ENCODE assay signal across 8 cellular contexts in genomic region chr1:19448491-19449439, GRCh38. TPM values are rescaled to one million over a fixed set of nuclear protein-coding genes. Genes with fewer than 3 reads are reported as not detected.
DNase-seq lines count a peak whose midpoint lies in the region; ATAC-seq, FAIRE-seq and TF ChIP-seq lines count a peak whose summit lies in the region.

No MANE protein-coding gene starts in this region.

- peaks cover 66% of the 10 kb centered on the region for H3K4me1 ChIP-seq in astrocyte (ENCODE audit: insufficient read depth, low read length)

- H2AFZ ChIP-seq in astrocyte (ENCODE audit: low read depth, low read length) = no peak overlapping the region

- H3K36me3 Mint-ChIP-seq in astrocyte (ENCODE audit: low read depth, unreplicated experiment) (peaks cover 10% of the 10 kb centered on the region), immature natural killer cell (peaks cover 0 to 7% (median 0%) of the 10 kb centered on the region in 3 donors), Calu3 (ENCODE audit: insufficient read depth, unreplicated experiment) (peaks cover 15% of the 10 kb centered on the region)

- peak overlapping the region; percentile 84 for H3K27ac Mint-ChIP-seq in astrocyte (ENCODE audit: unreplicated experiment)
- peak overlapping the region; percentile 69 to 89 (median 79) for H3K27ac Mint-ChIP-seq in immature natural killer cell
- H3K27ac Mint-ChIP-seq in Calu3 (ENCODE audit: unreplicated experiment) = no peak overlapping the region

- intact Hi-C loops in Calu3 (cut with micrococcal nuclease; ENCODE audit: unreplicated experiment) = no loop called here

- H3K27me3 ChIP-seq in astrocyte (ENCODE audit: insufficient read depth, low read length) = no peaks in the 10 kb centered on the region

- H3K27me3 Mint-ChIP-seq in astrocyte (ENCODE audit: low read depth, unreplicated experiment) = no peaks in the 10 kb centered on the region
- H3K27me3 Mint-ChIP-seq in immature natural killer cell (ENCODE audit: low read depth in 3 of 3) = peaks cover 0 to 1% (median 0%) of the 10 kb centered on the region in 3 donors
- no peaks in the 10 kb centered on the region for H3K27me3 Mint-ChIP-seq in Calu3 (ENCODE audit: unreplicated experiment)

- H4K20me1 ChIP-seq in astrocyte (ENCODE audit: insufficient read depth, low read length) = peaks cover 89% of the 10 kb centered on the region

- CTCF ChIA-PET in Calu3 (lab: Charles Lee) = no interaction called here

- no peak for ATAC-seq in HG02970 (IDR thresholded peaks at IDR 0.05; ENCODE audit: low FRiP score, unreplicated experiment)

- H3K79me2 ChIP-seq in astrocyte (ENCODE audit: insufficient read depth, low read length) = peaks cover 86% of the 10 kb centered on the region

- no peaks in the 10 kb centered on the region for H3K9me3 ChIP-seq in astrocyte (ENCODE audit: insufficient read depth, low read depth, low read length)

- peak overlapping the region; percentile 85 for H3K27ac ChIP-seq in astrocyte (ENCODE audit: low read depth, low read length)

- no peaks in the 10 kb centered on the region for H3K9me3 Mint-ChIP-seq in astrocyte (ENCODE audit: unreplicated experiment)
- no peaks in the 10 kb centered on the region for H3K9me3 Mint-ChIP-seq in immature natural killer cell
- no peaks in the 10 kb centered on the region for H3K9me3 Mint-ChIP-seq in Calu3 (ENCODE audit: low read depth, unreplicated experiment)

- peak overlapping the region; percentile 72 for H3K4me2 ChIP-seq in astrocyte (ENCODE audit: low read length)

- DNase-seq in AG08395 (ENCODE audit: low spot score) = peak; percentile 74
- DNase-seq in HS-5 (ENCODE audit: low read depth) = peak; percentile 92
- peak; percentile 89 for DNase-seq in astrocyte (ENCODE audit: low read depth)
- no peak for DNase-seq in immature natural killer cell
- peak; percentile 39 for DNase-seq in stimulated activated CD8-positive, alpha-beta memory T cell treated with anti-CD3 and anti-CD28 coated beads, Interleukin-4, amount 100 ng/mL, for 48 hours
- no peak for DNase-seq in LoVo (ENCODE audit: low spot score)
- no peak for DNase-seq in Calu3

- H3K4me3 Mint-ChIP-seq in astrocyte (ENCODE audit: unreplicated experiment) (peak overlapping the region; percentile 22), immature natural killer cell (peak overlapping the region in 4 of 5 donors; percentile 5 to 23 (median 20)), Calu3 (ENCODE audit: low read depth, unreplicated experiment) (no peak overlapping the region)

- TF ChIP-seq CTCF in astrocyte (IDR thresholded peaks at IDR 0.05; ENCODE audit: insufficient read depth, low read depth, low read length) (no peak), Calu3 (IDR thresholded peaks at IDR 0.05; ENCODE audit: unreplicated experiment) (no peak)

- no peaks in the 10 kb centered on the region for H3K36me3 ChIP-seq in astrocyte (ENCODE audit: insufficient read depth, low read length)

- peak overlapping the region; percentile 21 for H3K4me3 ChIP-seq in astrocyte (ENCODE audit: insufficient read depth, low read depth, low read length)

- no TSS peak for BruUV-seq in Calu3 (replicated peaks; lab: Mats Ljungman, UMichigan)

- no peak for FAIRE-seq in astrocyte (lab: Jason Lieb, UNC)

- H3K4me1 Mint-ChIP-seq in astrocyte (ENCODE audit: low read depth, unreplicated experiment) (peaks cover 75% of the 10 kb centered on the region), immature natural killer cell (peaks cover 84 to 96% of the 10 kb centered on the region in 2 donors), Calu3 (ENCODE audit: low read depth, unreplicated experiment) (peaks cover 40% of the 10 kb centered on the region)

- H3K9ac ChIP-seq in astrocyte (ENCODE audit: low read length) = peak overlapping the region; percentile 68

RNA-seq across cellular contexts. Expression of gene CAPZB, which starts 36.6 kb away (rescaled TPM):
- total RNA-seq in astrocyte (458 and 459 TPM in 2 replicates), Calu3 (2022) (198 and 207 TPM in 2 replicates)
- 100 to 1,000 TPM; 447 to 644 (median 455) TPM for polyA plus RNA-seq in immature natural killer cell

Comparison
In these comparisons a context has a peak if more than half of its experiments do, and no peak if none do; other contexts are left out.
1. DNase-seq: peak in AG08395 (single experiment), HS-5 (single experiment), astrocyte (single experiment) and stimulated activated CD8-positive, alpha-beta memory T cell treated with anti-CD3 and anti-CD28 coated beads, Interleukin-4, amount 100 ng/mL, for 48 hours (single experiment); none in immature natural killer cell (0 of 3), LoVo (single experiment) and Calu3 (single experiment).